Comparison of ENCODE assay signal across 8 cellular contexts in the genomic region with DNA sequence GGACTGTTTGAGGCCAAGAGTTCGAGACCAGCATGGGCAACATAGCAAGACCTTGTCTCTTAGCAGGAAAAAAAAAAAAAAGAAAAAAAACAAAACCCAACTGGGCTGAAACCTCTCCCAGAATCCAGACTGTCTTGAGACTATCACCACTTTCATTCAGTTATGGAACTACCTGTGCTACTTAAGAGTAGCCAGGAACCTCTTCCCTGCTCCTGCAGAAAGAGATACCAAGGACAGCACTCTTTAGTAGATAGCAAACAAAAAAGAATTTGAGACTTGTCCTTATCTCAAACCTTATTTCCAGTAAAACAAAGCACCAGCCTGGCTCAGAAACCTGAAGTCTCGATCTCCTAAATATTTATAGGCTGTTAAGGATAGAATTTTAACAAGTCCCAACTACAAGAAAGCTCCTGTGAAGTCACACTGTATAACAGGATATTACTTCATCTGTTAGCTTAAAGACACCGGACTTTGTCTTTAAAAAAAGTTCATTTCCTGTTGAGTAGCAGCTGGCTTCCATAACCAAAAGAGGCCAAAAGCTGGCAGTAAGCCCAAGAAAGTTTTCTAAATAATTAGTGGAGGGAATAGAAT. TPM values are rescaled to one million over a fixed set of nuclear protein-coding genes. Genes with fewer than 3 reads are reported as not detected.
DNase-seq lines count a peak whose midpoint lies in the region; ATAC-seq and TF ChIP-seq lines count a peak whose summit lies in the region.

No MANE protein-coding gene starts in this region.

- POLR2A ChIA-PET in PC-3 (lab: Charles Lee; ENCODE audit: unreplicated experiment): no interaction called here

- peaks cover 22% of the 10 kb centered on the region for H4K20me1 ChIP-seq in PC-3 (ENCODE audit: low read length)

- no peak overlapping the region for H2AFZ ChIP-seq in PC-3 (ENCODE audit: low read length)

- intact Hi-C loops in PC-3 (cut with micrococcal nuclease): no loop called here

- CTCF ChIA-PET in PC-3 (lab: Charles Lee): interaction anchor here (0.5 kb wide), 1 partner anchor 50 kb away, joined by 3 read pairs; no protein-coding TSS in a partner anchor

- H3K4me3 ChIP-seq in PC-3 (ENCODE audit: low read length): no peak overlapping the region
- no peak overlapping the region for H3K4me3 ChIP-seq in epithelial cell of esophagus (ENCODE audit: low read length)
- H3K4me3 ChIP-seq in skeletal muscle tissue (ENCODE audit: low read length in 3 of 3): no peak overlapping the region

- no peak overlapping the region for H3K9ac ChIP-seq in PC-3 (ENCODE audit: low read length)
- H3K9ac ChIP-seq in skeletal muscle tissue (ENCODE audit: low read depth in 1 of 3, low read length in 3 of 3): no peak overlapping the region

- no peak overlapping the region for H3K4me2 ChIP-seq in PC-3 (ENCODE audit: low read length)

- H3K36me3 ChIP-seq in PC-3 (ENCODE audit: low read depth, low read length): no peaks in the 10 kb centered on the region
- peaks cover 0 to 2% (median 2%) of the 10 kb centered on the region in 3 donors for H3K36me3 ChIP-seq in skeletal muscle tissue (ENCODE audit: control insufficient read depth in 3 of 3, insufficient read depth in 3 of 3, low read length in 3 of 3)

- H3K9me3 ChIP-seq in PC-3 (ENCODE audit: low read length) (no peaks in the 10 kb centered on the region), skeletal muscle tissue (ENCODE audit: control insufficient read depth in 3 of 3, low read length in 3 of 3) (no peaks in the 10 kb centered on the region)

- no peaks in the 10 kb centered on the region for H3K9me2 ChIP-seq in PC-3 (replicated peaks; ENCODE audit: low read length)

- H3K79me2 ChIP-seq in PC-3 (ENCODE audit: low read length): peaks cover 95% of the 10 kb centered on the region

- DNase-seq in NCI-H2196 (lab: John Stamatoyannopoulos, UW; ENCODE audit: unreplicated experiment): peak; percentile 23
- no peak for DNase-seq in NCI-H2196 treated with DMSO at 0.1 percent for 48 hours (lab: John Stamatoyannopoulos, UW; ENCODE audit: unreplicated experiment)
- peak; percentile 15 for DNase-seq in PC-3
- DNase-seq in epithelial cell of esophagus (ENCODE audit: low read depth): peak; percentile 37
- no peak for DNase-seq in NCI-H524 treated with DMSO at 0.1 percent for 48 hours (lab: John Stamatoyannopoulos, UW)
- DNase-seq in NCI-H2227 (lab: John Stamatoyannopoulos, UW; ENCODE audit: unreplicated experiment): no peak

- BruUV-seq in PC-3 (replicated peaks; lab: Mats Ljungman, UMichigan): no TSS peak

- H3K27ac ChIP-seq in PC-3 (ENCODE audit: low read length): no peak overlapping the region
- peak overlapping the region; percentile 31 for H3K27ac ChIP-seq in skeletal muscle tissue (ENCODE audit: low read depth, low read length)

- TF ChIP-seq CTCF in PC-3 (conservative IDR thresholded peaks at IDR 0.05; ENCODE audit: low read depth, low read length) (no peak), epithelial cell of esophagus (IDR thresholded peaks at IDR 0.05; ENCODE audit: insufficient read depth, low read depth, low read length, missing control alignments) (no peak)

- H3F3A ChIP-seq in PC-3 (ENCODE audit: low read length, unreplicated experiment): peaks cover 3% of the 10 kb centered on the region

- ATAC-seq in PC-3 (no peak), HG03196 (IDR thresholded peaks at IDR 0.05; ENCODE audit: unreplicated experiment) (no peak)

- H3K27me3 ChIP-seq in PC-3 (ENCODE audit: low read length) (no peaks in the 10 kb centered on the region), skeletal muscle tissue (ENCODE audit: control insufficient read depth in 3 of 3, insufficient read depth in 3 of 3, low read length in 3 of 3) (no peaks in the 10 kb centered on the region)

- peaks cover 39% of the 10 kb centered on the region for H3K4me1 ChIP-seq in PC-3 (ENCODE audit: insufficient read depth, low read length)
- H3K4me1 ChIP-seq in skeletal muscle tissue (ENCODE audit: control insufficient read depth in 3 of 3, insufficient read depth in 3 of 3, low read length in 3 of 3): peaks cover 7 to 12% (median 7%) of the 10 kb centered on the region in 3 donors

RNA-seq across cellular contexts. Expression of a gene that starts 5.1 kb away (rescaled TPM):
- total RNA-seq in PC-3 (2014; rRNA removed) (14.1 and 14.7 TPM in 2 replicates), skeletal muscle tissue (25.6 TPM)

Comparison
In these comparisons a context has a peak if more than half of its experiments do, and no peak if none do; other contexts are left out.
1. DNase-seq: peak in NCI-H2196 (single experiment), PC-3 (single experiment) and epithelial cell of esophagus (single experiment); none in NCI-H2196 treated with DMSO at 0.1 percent for 48 hours (single experiment), NCI-H524 treated with DMSO at 0.1 percent for 48 hours (single experiment) and NCI-H2227 (single experiment).